In the genomic region with DNA sequence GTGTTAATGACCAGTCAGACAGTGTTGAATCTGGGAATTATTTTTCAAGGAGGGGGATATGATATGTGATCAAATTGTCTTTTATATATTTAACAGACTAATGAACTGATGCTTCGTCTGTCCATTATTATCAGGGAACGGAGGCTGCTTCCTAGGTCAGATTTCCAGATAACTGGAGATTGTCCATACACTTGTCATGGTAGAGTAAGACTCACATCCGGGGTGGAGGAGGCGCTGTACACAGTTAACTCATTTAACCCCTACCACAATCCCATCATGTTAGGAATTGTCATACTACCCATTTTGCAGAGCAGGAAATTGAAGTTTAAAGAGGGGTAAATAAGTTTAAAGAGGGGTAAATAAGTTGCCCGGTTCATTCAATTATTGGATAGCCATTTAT, we compare ENCODE assay signal across 17 cellular contexts. TPM values are rescaled to one million over a fixed set of nuclear protein-coding genes. Genes with fewer than 3 reads are reported as not detected.
DNase-seq lines count a peak whose midpoint lies in the region; ATAC-seq and TF ChIP-seq lines count a peak whose summit lies in the region.
"Had no signal": no experiment of that assay in that cellular context is flagged by ENCODE, and none has a peak within 500 bp of the region (broad histone marks: within the 10 kb centered on the region; RNA-seq: fewer than 3 reads in every experiment).

No MANE protein-coding gene starts in this region.

- H3K9ac ChIP-seq in PC-3 (ENCODE audit: low read length) = peak overlapping the region; percentile 63

- in situ Hi-C loops in Caki2 (cut with HindIII; ENCODE audit: low pct_unique_long_range_greater_than_20kb, low sequenced_read_pairs) = no loop called here

- CTCF ChIA-PET in PC-3 (lab: Charles Lee) = no interaction called here

- WGBS in sigmoid colon, 2 donors = 89 to 92% methylated on average over 5 of the region's 5 CpGs

- peak overlapping the region; percentile 44 for H3K4me3 ChIP-seq in PC-3 (ENCODE audit: low read length)
- no peak overlapping the region for H3K4me3 ChIP-seq in sigmoid colon
- H3K4me3 ChIP-seq: BLaER1 treated with 17β-estradiol and CSF1 and Interleukin-3, amounts not matched to agents 10 nM and 100 nM had no signal

- no peaks in the 10 kb centered on the region for H3K9me3 Mint-ChIP-seq in dendritic cell treated with granulocyte-macrophage colony-stimulating factor and Interleukin-4, amounts not matched to agents 40 ng/mL and 50 ng/mL, for 4 days
- H3K9me3 Mint-ChIP-seq: activated CD8-positive, alpha-beta T cell treated with anti-CD3 and anti-CD28 coated beads for 36 hours; neural crest cell had no signal

- H4K20me1 ChIP-seq in PC-3 (ENCODE audit: low read length) = no peaks in the 10 kb centered on the region

- peak; percentile 47 for DNase-seq in Caki2 (ENCODE audit: low read depth)
- peak; percentile 56 for DNase-seq in PC-3
- DNase-seq in sigmoid colon = no peak
- DNase-seq in T-helper 2 cell = no peak
- no peak for DNase-seq in effector CD4-positive, alpha-beta T cell
- DNase-seq: activated CD8-positive, alpha-beta T cell treated with anti-CD3 and anti-CD28 coated beads for 36 hours; activated effector memory CD4-positive, alpha-beta T cell treated with anti-CD3 and anti-CD28 coated beads, Interleukin-2, amount 50 U/mL, for 16 hours; NCI-H1092 treated with DMSO at 0.1 percent for 48 hours; NCI-H2171; right cardiac atrium; SHP77 treated with DMSO at 0.1 percent for 48 hours had no signal

- H3K9me3 ChIP-seq in PC-3 (ENCODE audit: low read length) (no peaks in the 10 kb centered on the region), sigmoid colon (peaks cover 0 to 3% (median 0%) of the 10 kb centered on the region in 4 donors)
- H3K9me3 ChIP-seq: ascending aorta had no signal

- H3K27ac Mint-ChIP-seq in dendritic cell treated with granulocyte-macrophage colony-stimulating factor and Interleukin-4, amounts not matched to agents 40 ng/mL and 50 ng/mL, for 4 days = peak overlapping the region; percentile 78
- H3K27ac Mint-ChIP-seq: IgD-negative memory B cell had no signal

- BruUV-seq in PC-3 (replicated peaks; lab: Mats Ljungman, UMichigan) = no TSS peak

- POLR2A ChIA-PET in PC-3 (lab: Charles Lee; ENCODE audit: unreplicated experiment) = no interaction called here

- H3K4me3 Mint-ChIP-seq in dendritic cell treated with granulocyte-macrophage colony-stimulating factor and Interleukin-4, amounts not matched to agents 40 ng/mL and 50 ng/mL, for 4 days = no peak overlapping the region
- H3K4me3 Mint-ChIP-seq: activated CD8-positive, alpha-beta T cell treated with anti-CD3 and anti-CD28 coated beads for 36 hours; neural crest cell had no signal

- H3K4me2 ChIP-seq in PC-3 (ENCODE audit: low read length) = peak overlapping the region; percentile 76

- no peaks in the 10 kb centered on the region for H3K9me2 ChIP-seq in PC-3 (replicated peaks; ENCODE audit: low read length)

- TF ChIP-seq CTCF in PC-3 (conservative IDR thresholded peaks at IDR 0.05; ENCODE audit: low read depth, low read length) = no peak
- no peak for TF ChIP-seq CTCF in sigmoid colon (IDR thresholded peaks at IDR 0.05)

- peaks cover 56% of the 10 kb centered on the region for H3K79me2 ChIP-seq in PC-3 (ENCODE audit: low read length)

- H3K27me3 ChIP-seq in PC-3 (ENCODE audit: low read length) (no peaks in the 10 kb centered on the region), sigmoid colon (no peaks in the 10 kb centered on the region)
- H3K27me3 ChIP-seq: ascending aorta; BLaER1 treated with 17β-estradiol and CSF1 and Interleukin-3, amounts not matched to agents 10 nM and 100 nM had no signal

- peaks cover 96% of the 10 kb centered on the region for H3K4me1 Mint-ChIP-seq in dendritic cell treated with granulocyte-macrophage colony-stimulating factor and Interleukin-4, amounts not matched to agents 40 ng/mL and 50 ng/mL, for 4 days (ENCODE audit: low read depth)

- no peak overlapping the region for H2AFZ ChIP-seq in PC-3 (ENCODE audit: low read length)

- H3K27me3 Mint-ChIP-seq in dendritic cell treated with granulocyte-macrophage colony-stimulating factor and Interleukin-4, amounts not matched to agents 40 ng/mL and 50 ng/mL, for 4 days = no peaks in the 10 kb centered on the region
- H3K27me3 Mint-ChIP-seq: activated CD8-positive, alpha-beta T cell treated with anti-CD3 and anti-CD28 coated beads for 36 hours; IgD-negative memory B cell had no signal

- H3K4me1 ChIP-seq in PC-3 (ENCODE audit: insufficient read depth, low read length) (peaks cover 98% of the 10 kb centered on the region), sigmoid colon (peaks cover 0 to 62% (median 50%) of the 10 kb centered on the region in 4 donors)

- ATAC-seq in PC-3 = no peak
- no peak for ATAC-seq in GM21528 (IDR thresholded peaks at IDR 0.05; ENCODE audit: low FRiP score, unreplicated experiment)

- intact Hi-C loops in PC-3 (cut with micrococcal nuclease) (no loop called here), sigmoid colon (cut with DNase I) (loop anchor here (5.0 kb wide), 1 partner anchor 54 kb away; a partner anchor contains a TSS)
- intact Hi-C loops in dendritic cell treated with granulocyte-macrophage colony-stimulating factor and Interleukin-4, amounts not matched to agents 40 ng/mL and 50 ng/mL, for 4 days (cut with micrococcal nuclease) = no loop called here

- TF ChIP-seq EP300 in sigmoid colon (IDR thresholded peaks at IDR 0.05) = no peak

- H3K36me3 Mint-ChIP-seq in dendritic cell treated with granulocyte-macrophage colony-stimulating factor and Interleukin-4, amounts not matched to agents 40 ng/mL and 50 ng/mL, for 4 days (ENCODE audit: low read depth) = peaks cover 7% of the 10 kb centered on the region

- H3K36me3 ChIP-seq in PC-3 (ENCODE audit: low read depth, low read length) (no peaks in the 10 kb centered on the region), sigmoid colon (no peaks in the 10 kb centered on the region)
- H3K36me3 ChIP-seq: ascending aorta had no signal

- peaks cover 14% of the 10 kb centered on the region for H3F3A ChIP-seq in PC-3 (ENCODE audit: low read length, unreplicated experiment)

- H3K27ac ChIP-seq in PC-3 (ENCODE audit: low read length) (peak overlapping the region; percentile 95), sigmoid colon (peak overlapping the region; percentile 28 to 50 (median 44))
- H3K27ac ChIP-seq: BLaER1 treated with 17β-estradiol and CSF1 and Interleukin-3, amounts not matched to agents 10 nM and 100 nM had no signal

- TF ChIP-seq POLR2A in sigmoid colon (IDR thresholded peaks at IDR 0.05) = no peak

RNA-seq across cellular contexts. Expression of a gene that starts 55.9 kb away (rescaled TPM):
- total RNA-seq in Caki2 (2014; rRNA removed; shearing (Covaris generic); ENCODE audit: low replicate concordance) = 32.4 and 38.3 TPM in 2 replicates
- total RNA-seq in PC-3 (2014; rRNA removed) (6.2 and 11.7 TPM in 2 replicates), sigmoid colon (10 to 100 TPM; 13.3 to 25.5 (median 21.7) TPM)
- polyA plus RNA-seq in sigmoid colon = 10 to 100 TPM in 1 of 3 donors, 1 to 10 TPM in 2; 5.4 to 19.1 (median 9.0) TPM

Comparison
In these comparisons a context has a peak if more than half of its experiments do, and no peak if none do; other contexts are left out.
1. DNase-seq: peak in Caki2 (single experiment) and PC-3 (single experiment); none in sigmoid colon (single experiment), T-helper 2 cell (0 of 5) and effector CD4-positive, alpha-beta T cell (single experiment).